Comparison of ENCODE assay signal across 9 cellular contexts in the genomic region with DNA sequence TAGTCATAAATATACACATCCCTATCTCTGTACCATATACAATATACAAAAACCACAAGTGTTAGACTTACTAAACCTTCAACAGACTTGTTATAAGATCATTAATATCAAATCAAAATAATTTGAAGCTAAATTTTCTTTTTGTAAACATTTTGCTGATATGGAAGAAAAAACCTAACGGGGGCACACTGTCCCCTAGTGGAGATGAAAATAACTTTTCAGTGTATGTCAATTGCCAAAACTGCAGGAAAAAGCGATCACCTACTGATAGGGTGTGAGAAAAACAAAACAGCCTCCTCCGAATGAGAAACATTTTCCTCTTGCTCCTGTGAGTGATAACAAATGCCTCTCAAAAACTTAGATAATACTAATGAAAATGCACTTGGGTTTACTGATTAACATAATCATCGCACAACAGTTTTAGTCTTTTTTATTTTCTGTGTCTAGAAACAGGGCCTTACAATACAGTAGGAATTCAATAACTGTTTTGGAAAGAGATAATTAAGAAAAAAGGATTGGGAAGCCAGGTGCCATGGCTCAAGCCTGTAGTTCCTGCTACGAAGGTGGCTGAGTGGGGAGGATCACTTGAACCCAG.
DNase-seq lines count a peak whose midpoint lies in the region; ATAC-seq and TF ChIP-seq lines count a peak whose summit lies in the region.
"Had no signal": no experiment of that assay in that cellular context is flagged by ENCODE, and none has a peak within 500 bp of the region (broad histone marks: within the 10 kb centered on the region; RNA-seq: fewer than 3 reads in every experiment).

No MANE protein-coding gene starts in this region.

- H3K27ac Mint-ChIP-seq in activated CD4-positive, alpha-beta T cell treated with anti-CD3 and anti-CD28 coated beads for 36 hours = no peak overlapping the region

- H3K4me3 ChIP-seq in NT2/D1 (ENCODE audit: insufficient read length, low read depth) = no peak overlapping the region
- no peak overlapping the region for H3K4me3 ChIP-seq in epithelial cell of esophagus (ENCODE audit: low read length)
- H3K4me3 ChIP-seq in retinal pigment epithelial cell (ENCODE audit: low read length) = no peak overlapping the region
- H3K4me3 ChIP-seq: BLaER1 treated with 17β-estradiol and CSF1 and Interleukin-3, amounts not matched to agents 10 nM and 100 nM had no signal

- H3K9me3 Mint-ChIP-seq in activated CD4-positive, alpha-beta T cell treated with anti-CD3 and anti-CD28 coated beads for 36 hours (ENCODE audit: low read depth) = peaks cover 4% of the 10 kb centered on the region

- intact Hi-C loops in activated CD4-positive, alpha-beta T cell treated with anti-CD3 and anti-CD28 coated beads for 36 hours (cut with DNase I, micrococcal nuclease) = no loop called here
- intact Hi-C loops in head of caudate nucleus (cut with DNase I) = no loop called here

- H3K4me1 ChIP-seq in NT2/D1 (ENCODE audit: insufficient read depth, insufficient read length) = no peaks in the 10 kb centered on the region
- H3K4me1 ChIP-seq: BLaER1 treated with 17β-estradiol and CSF1 and Interleukin-3, amounts not matched to agents 10 nM and 100 nM had no signal

- H3K27me3 Mint-ChIP-seq in activated CD4-positive, alpha-beta T cell treated with anti-CD3 and anti-CD28 coated beads for 36 hours = peaks cover 2% of the 10 kb centered on the region

- POLR2A ChIA-PET in activated CD4-positive, alpha-beta T cell treated with anti-CD3 and anti-CD28 coated beads for 36 hours (lab: Charles Lee) = no interaction called here

- no peaks in the 10 kb centered on the region for H3K9me3 ChIP-seq in NT2/D1 (ENCODE audit: insufficient read depth, low read length)

- H3K4me3 Mint-ChIP-seq in activated CD4-positive, alpha-beta T cell treated with anti-CD3 and anti-CD28 coated beads for 36 hours = no peak overlapping the region

- no peaks in the 10 kb centered on the region for H3K4me1 Mint-ChIP-seq in activated CD4-positive, alpha-beta T cell treated with anti-CD3 and anti-CD28 coated beads for 36 hours

- H3K9ac ChIP-seq in NT2/D1 (ENCODE audit: insufficient read length, low read depth) = no peak overlapping the region
- H3K9ac ChIP-seq: BLaER1 treated with 17β-estradiol and CSF1 and Interleukin-3, amounts not matched to agents 10 nM and 100 nM had no signal

- H3K36me3 ChIP-seq in NT2/D1 (ENCODE audit: insufficient read depth, insufficient read length, low read length) = no peaks in the 10 kb centered on the region
- H3K36me3 ChIP-seq: BLaER1 treated with 17β-estradiol and CSF1 and Interleukin-3, amounts not matched to agents 10 nM and 100 nM had no signal

- TF ChIP-seq CTCF in epithelial cell of esophagus (IDR thresholded peaks at IDR 0.05; ENCODE audit: insufficient read depth, low read depth, low read length, missing control alignments) (peak; percentile 60), retinal pigment epithelial cell (conservative IDR thresholded peaks at IDR 0.05; ENCODE audit: low read depth, low read length) (peak; percentile 76)

- H3K36me3 Mint-ChIP-seq in activated CD4-positive, alpha-beta T cell treated with anti-CD3 and anti-CD28 coated beads for 36 hours (ENCODE audit: low read depth) = no peaks in the 10 kb centered on the region

- peak; percentile 6 to 28 for DNase-seq in NCI-H2081 (lab: John Stamatoyannopoulos, UW)
- no peak for DNase-seq in NCI-H2081 treated with DMSO at 0.1 percent for 48 hours (lab: John Stamatoyannopoulos, UW)
- DNase-seq in NT2/D1 (ENCODE audit: low read depth, low spot score) = peak; percentile 30
- DNase-seq in epithelial cell of esophagus (ENCODE audit: low read depth) = peak; percentile 38
- DNase-seq in retinal pigment epithelial cell (ENCODE audit: low read depth) = no peak
- no peak for DNase-seq in activated CD4-positive, alpha-beta T cell treated with anti-CD3 and anti-CD28 coated beads for 36 hours
- DNase-seq in head of caudate nucleus = no peak

- ATAC-seq in activated CD4-positive, alpha-beta T cell treated with anti-CD3 and anti-CD28 coated beads for 36 hours = no peak
- no peak for ATAC-seq in HG03442 (IDR thresholded peaks at IDR 0.05; ENCODE audit: unreplicated experiment)

- CTCF ChIA-PET in activated CD4-positive, alpha-beta T cell treated with anti-CD3 and anti-CD28 coated beads for 36 hours (lab: Charles Lee) = no interaction called here

- no peaks in the 10 kb centered on the region for H3K27me3 ChIP-seq in NT2/D1 (ENCODE audit: insufficient read depth, insufficient read length)
- H3K27me3 ChIP-seq: BLaER1 treated with 17β-estradiol and CSF1 and Interleukin-3, amounts not matched to agents 10 nM and 100 nM had no signal

Comparison
In these comparisons a context has a peak if more than half of its experiments do, and no peak if none do; other contexts are left out.
1. DNase-seq: peak in NCI-H2081 (2 of 2), NT2/D1 (single experiment) and epithelial cell of esophagus (single experiment); none in NCI-H2081 treated with DMSO at 0.1 percent for 48 hours (single experiment), retinal pigment epithelial cell (single experiment), activated CD4-positive, alpha-beta T cell treated with anti-CD3 and anti-CD28 coated beads for 36 hours (single experiment) and head of caudate nucleus (0 of 42).